1 cellular context compared by ENCODE assay signal in genomic region chr10:44261710-44262455, GRCh38.
TF ChIP-seq lines count a peak whose summit lies in the region.

No MANE protein-coding gene starts in this region.

TF ChIP-seq in GM12878, 131 proteins besides CTCF, POLR2A, EP300 and RAD21 (continued from another document and continues in another):
- TF ChIP-seq, protein P1, sequence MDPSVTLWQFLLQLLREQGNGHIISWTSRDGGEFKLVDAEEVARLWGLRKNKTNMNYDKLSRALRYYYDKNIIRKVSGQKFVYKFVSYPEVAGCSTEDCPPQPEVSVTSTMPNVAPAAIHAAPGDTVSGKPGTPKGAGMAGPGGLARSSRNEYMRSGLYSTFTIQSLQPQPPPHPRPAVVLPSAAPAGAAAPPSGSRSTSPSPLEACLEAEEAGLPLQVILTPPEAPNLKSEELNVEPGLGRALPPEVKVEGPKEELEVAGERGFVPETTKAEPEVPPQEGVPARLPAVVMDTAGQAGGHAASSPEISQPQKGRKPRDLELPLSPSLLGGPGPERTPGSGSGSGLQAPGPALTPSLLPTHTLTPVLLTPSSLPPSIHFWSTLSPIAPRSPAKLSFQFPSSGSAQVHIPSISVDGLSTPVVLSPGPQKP (IDR thresholded peaks at IDR 0.05; ENCODE audit: low read depth, low read length), result 0 out of 2 replicates have a peak, but pooled peaks have one; percentile 10
- TF ChIP-seq CHD2 (IDR thresholded peaks at IDR 0.05; ENCODE audit: borderline replicate concordance, low read depth, low read length) (no peak), SRF (IDR thresholded peaks at IDR 0.05; ENCODE audit: low read depth in 2 of 2, low read length in 2 of 2) (no peak), NBN (IDR thresholded peaks at IDR 0.05) (peak; percentile 36; the same call in 1 of the 2 replicates), IKZF1 (conservative IDR thresholded peaks at IDR 0.05) (peak; percentile 73), ZNF217 (IDR thresholded peaks at IDR 0.05) (no peak), YBX1 (IDR thresholded peaks at IDR 0.05) (no peak), SMAD5 (IDR thresholded peaks at IDR 0.05; ENCODE audit: low read depth) (no peak), ASH2L (IDR thresholded peaks at IDR 0.05; ENCODE audit: borderline replicate concordance, low read depth) (no peak), GABPA (IDR thresholded peaks at IDR 0.05; ENCODE audit: low read depth) (no peak), CHD4 (IDR thresholded peaks at IDR 0.05) (no peak), CHD1 (IDR thresholded peaks at IDR 0.05; ENCODE audit: low read depth, low read length) (no peak), KLF5 (IDR thresholded peaks at IDR 0.05; ENCODE audit: partially characterized antibody) (no peak), BHLHE40 (IDR thresholded peaks at IDR 0.05; ENCODE audit: borderline replicate concordance in 1 of 2, low read depth in 2 of 2, low read length in 1 of 2) (peak; percentile 92), PAX8 (IDR thresholded peaks at IDR 0.05) (no peak), TCF12 (IDR thresholded peaks at IDR 0.05; ENCODE audit: low read depth, low read length) (peak; percentile 51; the same call in 1 of the 2 replicates), CBX3 (IDR thresholded peaks at IDR 0.05; ENCODE audit: borderline replicate concordance, low read depth) (no peak), HSF1 (IDR thresholded peaks at IDR 0.05; ENCODE audit: low read depth, low read length) (no peak), ESRRA (IDR thresholded peaks at IDR 0.05; ENCODE audit: low read length) (no peak), SREBF1 (IDR thresholded peaks at IDR 0.05; ENCODE audit: low read length) (no peak), WRNIP1 (IDR thresholded peaks at IDR 0.05; ENCODE audit: borderline replicate concordance, low read depth, low read length) (no peak), KDM1A (IDR thresholded peaks at IDR 0.05; ENCODE audit: borderline replicate concordance) (no peak), SMARCA5 (IDR thresholded peaks at IDR 0.05) (no peak), ZBTB4 (CRISPR knock-in tag; IDR thresholded peaks at IDR 0.05) (no peak), IKZF2 (IDR thresholded peaks at IDR 0.05) (peak; percentile 54 to 55), JUNB (IDR thresholded peaks at IDR 0.05) (no peak), ZBED1 (IDR thresholded peaks at IDR 0.05; ENCODE audit: borderline replicate concordance) (no peak), IRF4 (IDR thresholded peaks at IDR 0.05; ENCODE audit: low read depth, low read length) (no peak)
- TF ChIP-seq, protein P2, sequence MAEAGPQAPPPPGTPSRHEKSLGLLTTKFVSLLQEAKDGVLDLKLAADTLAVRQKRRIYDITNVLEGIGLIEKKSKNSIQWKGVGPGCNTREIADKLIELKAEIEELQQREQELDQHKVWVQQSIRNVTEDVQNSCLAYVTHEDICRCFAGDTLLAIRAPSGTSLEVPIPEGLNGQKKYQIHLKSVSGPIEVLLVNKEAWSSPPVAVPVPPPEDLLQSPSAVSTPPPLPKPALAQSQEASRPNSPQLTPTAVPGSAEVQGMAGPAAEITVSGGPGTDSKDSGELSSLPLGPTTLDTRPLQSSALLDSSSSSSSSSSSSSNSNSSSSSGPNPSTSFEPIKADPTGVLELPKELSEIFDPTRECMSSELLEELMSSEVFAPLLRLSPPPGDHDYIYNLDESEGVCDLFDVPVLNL (IDR thresholded peaks at IDR 0.05; ENCODE audit: low read depth, low read length), result no peak
- TF ChIP-seq, protein P3, sequence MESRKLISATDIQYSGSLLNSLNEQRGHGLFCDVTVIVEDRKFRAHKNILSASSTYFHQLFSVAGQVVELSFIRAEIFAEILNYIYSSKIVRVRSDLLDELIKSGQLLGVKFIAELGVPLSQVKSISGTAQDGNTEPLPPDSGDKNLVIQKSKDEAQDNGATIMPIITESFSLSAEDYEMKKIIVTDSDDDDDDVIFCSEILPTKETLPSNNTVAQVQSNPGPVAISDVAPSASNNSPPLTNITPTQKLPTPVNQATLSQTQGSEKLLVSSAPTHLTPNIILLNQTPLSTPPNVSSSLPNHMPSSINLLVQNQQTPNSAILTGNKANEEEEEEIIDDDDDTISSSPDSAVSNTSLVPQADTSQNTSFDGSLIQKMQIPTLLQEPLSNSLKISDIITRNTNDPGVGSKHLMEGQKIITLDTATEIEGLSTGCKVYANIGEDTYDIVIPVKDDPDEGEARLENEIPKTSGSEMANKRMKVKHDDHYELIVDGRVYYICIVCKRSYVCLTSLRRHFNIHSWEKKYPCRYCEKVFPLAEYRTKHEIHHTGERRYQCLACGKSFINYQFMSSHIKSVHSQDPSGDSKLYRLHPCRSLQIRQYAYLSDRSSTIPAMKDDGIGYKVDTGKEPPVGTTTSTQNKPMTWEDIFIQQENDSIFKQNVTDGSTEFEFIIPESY (IDR thresholded peaks at IDR 0.05), result no peak
- TF ChIP-seq, protein P4, sequence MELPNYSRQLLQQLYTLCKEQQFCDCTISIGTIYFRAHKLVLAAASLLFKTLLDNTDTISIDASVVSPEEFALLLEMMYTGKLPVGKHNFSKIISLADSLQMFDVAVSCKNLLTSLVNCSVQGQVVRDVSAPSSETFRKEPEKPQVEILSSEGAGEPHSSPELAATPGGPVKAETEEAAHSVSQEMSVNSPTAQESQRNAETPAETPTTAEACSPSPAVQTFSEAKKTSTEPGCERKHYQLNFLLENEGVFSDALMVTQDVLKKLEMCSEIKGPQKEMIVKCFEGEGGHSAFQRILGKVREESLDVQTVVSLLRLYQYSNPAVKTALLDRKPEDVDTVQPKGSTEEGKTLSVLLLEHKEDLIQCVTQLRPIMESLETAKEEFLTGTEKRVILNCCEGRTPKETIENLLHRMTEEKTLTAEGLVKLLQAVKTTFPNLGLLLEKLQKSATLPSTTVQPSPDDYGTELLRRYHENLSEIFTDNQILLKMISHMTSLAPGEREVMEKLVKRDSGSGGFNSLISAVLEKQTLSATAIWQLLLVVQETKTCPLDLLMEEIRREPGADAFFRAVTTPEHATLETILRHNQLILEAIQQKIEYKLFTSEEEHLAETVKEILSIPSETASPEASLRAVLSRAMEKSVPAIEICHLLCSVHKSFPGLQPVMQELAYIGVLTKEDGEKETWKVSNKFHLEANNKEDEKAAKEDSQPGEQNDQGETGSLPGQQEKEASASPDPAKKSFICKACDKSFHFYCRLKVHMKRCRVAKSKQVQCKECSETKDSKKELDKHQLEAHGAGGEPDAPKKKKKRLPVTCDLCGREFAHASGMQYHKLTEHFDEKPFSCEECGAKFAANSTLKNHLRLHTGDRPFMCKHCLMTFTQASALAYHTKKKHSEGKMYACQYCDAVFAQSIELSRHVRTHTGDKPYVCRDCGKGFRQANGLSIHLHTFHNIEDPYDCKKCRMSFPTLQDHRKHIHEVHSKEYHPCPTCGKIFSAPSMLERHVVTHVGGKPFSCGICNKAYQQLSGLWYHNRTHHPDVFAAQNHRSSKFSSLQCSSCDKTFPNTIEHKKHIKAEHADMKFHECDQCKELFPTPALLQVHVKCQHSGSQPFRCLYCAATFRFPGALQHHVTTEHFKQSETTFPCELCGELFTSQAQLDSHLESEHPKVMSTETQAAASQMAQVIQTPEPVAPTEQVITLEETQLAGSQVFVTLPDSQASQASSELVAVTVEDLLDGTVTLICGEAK (IDR thresholded peaks at IDR 0.05; ENCODE audit: borderline replicate concordance), result no peak
- TF ChIP-seq, protein P5, sequence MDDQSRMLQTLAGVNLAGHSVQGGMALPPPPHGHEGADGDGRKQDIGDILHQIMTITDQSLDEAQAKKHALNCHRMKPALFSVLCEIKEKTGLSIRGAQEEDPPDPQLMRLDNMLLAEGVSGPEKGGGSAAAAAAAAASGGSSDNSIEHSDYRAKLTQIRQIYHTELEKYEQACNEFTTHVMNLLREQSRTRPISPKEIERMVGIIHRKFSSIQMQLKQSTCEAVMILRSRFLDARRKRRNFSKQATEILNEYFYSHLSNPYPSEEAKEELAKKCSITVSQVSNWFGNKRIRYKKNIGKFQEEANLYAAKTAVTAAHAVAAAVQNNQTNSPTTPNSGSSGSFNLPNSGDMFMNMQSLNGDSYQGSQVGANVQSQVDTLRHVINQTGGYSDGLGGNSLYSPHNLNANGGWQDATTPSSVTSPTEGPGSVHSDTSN (IDR thresholded peaks at IDR 0.05; ENCODE audit: insufficient replicate concordance, low read depth, low read length), result no peak
- TF ChIP-seq, protein P6, sequence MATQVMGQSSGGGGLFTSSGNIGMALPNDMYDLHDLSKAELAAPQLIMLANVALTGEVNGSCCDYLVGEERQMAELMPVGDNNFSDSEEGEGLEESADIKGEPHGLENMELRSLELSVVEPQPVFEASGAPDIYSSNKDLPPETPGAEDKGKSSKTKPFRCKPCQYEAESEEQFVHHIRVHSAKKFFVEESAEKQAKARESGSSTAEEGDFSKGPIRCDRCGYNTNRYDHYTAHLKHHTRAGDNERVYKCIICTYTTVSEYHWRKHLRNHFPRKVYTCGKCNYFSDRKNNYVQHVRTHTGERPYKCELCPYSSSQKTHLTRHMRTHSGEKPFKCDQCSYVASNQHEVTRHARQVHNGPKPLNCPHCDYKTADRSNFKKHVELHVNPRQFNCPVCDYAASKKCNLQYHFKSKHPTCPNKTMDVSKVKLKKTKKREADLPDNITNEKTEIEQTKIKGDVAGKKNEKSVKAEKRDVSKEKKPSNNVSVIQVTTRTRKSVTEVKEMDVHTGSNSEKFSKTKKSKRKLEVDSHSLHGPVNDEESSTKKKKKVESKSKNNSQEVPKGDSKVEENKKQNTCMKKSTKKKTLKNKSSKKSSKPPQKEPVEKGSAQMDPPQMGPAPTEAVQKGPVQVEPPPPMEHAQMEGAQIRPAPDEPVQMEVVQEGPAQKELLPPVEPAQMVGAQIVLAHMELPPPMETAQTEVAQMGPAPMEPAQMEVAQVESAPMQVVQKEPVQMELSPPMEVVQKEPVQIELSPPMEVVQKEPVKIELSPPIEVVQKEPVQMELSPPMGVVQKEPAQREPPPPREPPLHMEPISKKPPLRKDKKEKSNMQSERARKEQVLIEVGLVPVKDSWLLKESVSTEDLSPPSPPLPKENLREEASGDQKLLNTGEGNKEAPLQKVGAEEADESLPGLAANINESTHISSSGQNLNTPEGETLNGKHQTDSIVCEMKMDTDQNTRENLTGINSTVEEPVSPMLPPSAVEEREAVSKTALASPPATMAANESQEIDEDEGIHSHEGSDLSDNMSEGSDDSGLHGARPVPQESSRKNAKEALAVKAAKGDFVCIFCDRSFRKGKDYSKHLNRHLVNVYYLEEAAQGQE (IDR thresholded peaks at IDR 0.05; ENCODE audit: low read depth, low read length), result no peak
- TF ChIP-seq, protein P7, sequence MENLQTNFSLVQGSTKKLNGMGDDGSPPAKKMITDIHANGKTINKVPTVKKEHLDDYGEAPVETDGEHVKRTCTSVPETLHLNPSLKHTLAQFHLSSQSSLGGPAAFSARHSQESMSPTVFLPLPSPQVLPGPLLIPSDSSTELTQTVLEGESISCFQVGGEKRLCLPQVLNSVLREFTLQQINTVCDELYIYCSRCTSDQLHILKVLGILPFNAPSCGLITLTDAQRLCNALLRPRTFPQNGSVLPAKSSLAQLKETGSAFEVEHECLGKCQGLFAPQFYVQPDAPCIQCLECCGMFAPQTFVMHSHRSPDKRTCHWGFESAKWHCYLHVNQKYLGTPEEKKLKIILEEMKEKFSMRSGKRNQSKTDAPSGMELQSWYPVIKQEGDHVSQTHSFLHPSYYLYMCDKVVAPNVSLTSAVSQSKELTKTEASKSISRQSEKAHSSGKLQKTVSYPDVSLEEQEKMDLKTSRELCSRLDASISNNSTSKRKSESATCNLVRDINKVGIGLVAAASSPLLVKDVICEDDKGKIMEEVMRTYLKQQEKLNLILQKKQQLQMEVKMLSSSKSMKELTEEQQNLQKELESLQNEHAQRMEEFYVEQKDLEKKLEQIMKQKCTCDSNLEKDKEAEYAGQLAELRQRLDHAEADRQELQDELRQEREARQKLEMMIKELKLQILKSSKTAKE (IDR thresholded peaks at IDR 0.05; ENCODE audit: low read depth, poor library complexity, severe bottlenecking), result no peak
